37 cellular contexts compared by ENCODE assay signal in the genomic region with DNA sequence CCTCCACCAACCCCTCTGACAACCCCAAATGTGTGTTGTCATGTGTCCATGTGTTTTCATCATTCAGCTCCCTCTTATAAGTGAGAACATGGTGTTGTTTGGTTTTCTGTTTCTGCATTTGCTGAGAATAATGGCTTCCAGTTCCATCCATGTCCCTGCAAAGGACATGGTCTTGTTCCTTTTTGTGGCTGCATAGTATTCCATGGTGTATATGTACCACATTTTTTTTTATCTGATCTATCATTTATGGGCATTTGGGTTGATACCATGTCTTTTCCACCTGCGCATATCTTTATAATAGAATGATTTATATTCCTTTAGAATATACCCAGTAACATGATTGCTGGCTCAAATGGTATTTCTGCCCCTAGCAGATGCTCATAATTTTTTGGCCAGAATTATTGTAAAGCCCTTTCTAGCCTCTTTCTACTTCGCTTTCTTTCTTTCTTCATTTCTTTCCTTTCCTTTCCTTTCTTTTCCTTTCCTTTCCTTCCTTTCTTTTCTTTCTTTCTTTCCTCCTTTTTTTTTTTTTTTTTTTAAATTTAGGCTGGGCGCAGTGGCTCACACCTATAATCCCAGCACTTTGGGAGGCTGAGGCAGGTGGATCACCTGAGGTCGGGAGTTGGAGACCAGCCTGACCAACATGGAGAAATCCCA.
"Had no signal": no experiment of that assay in that cellular context is flagged by ENCODE, and none has a peak within 500 bp of the region (broad histone marks: within the 10 kb centered on the region; RNA-seq: fewer than 3 reads in every experiment).

No MANE protein-coding gene starts in this region.

- H3K27ac ChIP-seq: adrenal gland, cardiac muscle cell, VCaP had no signal

- H3K27ac Mint-ChIP-seq: activated B cell treated with CpG ODN at 0.5 μM for 24 hours; activated CD4-positive, alpha-beta memory T cell treated with anti-CD3 and anti-CD28 coated beads for 36 hours; activated CD4-positive, alpha-beta T cell treated with anti-CD3 and anti-CD28 coated beads, Interleukin-2, amount 10 ng/mL, durations not matched to agents 24 days and 14 days; activated CD8-positive, alpha-beta T cell treated with anti-CD3 and anti-CD28 coated beads for 36 hours; activated naive CD4-positive, alpha-beta T cell treated with anti-CD3 and anti-CD28 coated beads for 36 hours; activated naive CD4-positive, alpha-beta T cell treated with anti-CD3 and anti-CD28 coated beads, Interleukin-2, amount 50 U/mL, for 72 hours; activated naive CD8-positive, alpha-beta T cell treated with anti-CD3 and anti-CD28 coated beads for 36 hours; activated T-cell treated with anti-CD3 and anti-CD28 coated beads, Interleukin-2, amount 50 U/mL, for 72 hours; activated T-helper 1 cell treated with anti-CD3 and anti-CD28 coated beads, Interleukin-12 subunit alpha, Interleukin-12 subunit beta, Interleukin-2, Interleukin-4 antibody, amounts not matched to agents 30 ng/mL and 10 ng/mL and 1 ng/mL, durations not matched to agents 14 hours and 24 hours and 36 hours; activated T-helper 17 cell treated with anti-CD3 and anti-CD28 coated beads, Interleukin-2, amount 50 U/mL, for 72 hours; brain; T-helper 1 cell treated with Interleukin-12 subunit alpha and Interleukin-12 subunit beta and Interleukin-4 antibody, amounts not matched to agents 30 μg/mL and 1 μg/mL, for 36 hours; T-helper 2 cell treated with Interferon-gamma antibody and Interleukin-4, amounts not matched to agents 5 μg/mL and 100 μg/mL, for 36 hours had no signal

- FAIRE-seq: astrocyte, bronchial epithelial cell, colon, TTC549 had no signal

- H3K27me3 ChIP-seq: adrenal gland, cardiac muscle cell had no signal

- H3K27me3 Mint-ChIP-seq: activated B cell treated with CpG ODN at 0.5 μM for 24 hours; activated CD4-positive, alpha-beta memory T cell treated with anti-CD3 and anti-CD28 coated beads for 36 hours; activated CD4-positive, alpha-beta T cell treated with anti-CD3 and anti-CD28 coated beads, Interleukin-2, amount 10 ng/mL, durations not matched to agents 24 days and 14 days; activated CD8-positive, alpha-beta T cell treated with anti-CD3 and anti-CD28 coated beads for 36 hours; activated naive CD8-positive, alpha-beta T cell treated with anti-CD3 and anti-CD28 coated beads for 36 hours; activated T-helper 17 cell treated with anti-CD3 and anti-CD28 coated beads, Interleukin-2, amount 50 U/mL, for 72 hours; brain had no signal

- H3K4me3 Mint-ChIP-seq: activated B cell treated with CpG ODN at 0.5 μM for 24 hours; activated CD4-positive, alpha-beta memory T cell treated with anti-CD3 and anti-CD28 coated beads for 36 hours; activated CD4-positive, alpha-beta T cell treated with anti-CD3 and anti-CD28 coated beads, Interleukin-2, amount 10 ng/mL, durations not matched to agents 24 days and 14 days; activated CD8-positive, alpha-beta T cell treated with anti-CD3 and anti-CD28 coated beads for 36 hours; activated naive CD4-positive, alpha-beta T cell treated with anti-CD3 and anti-CD28 coated beads for 36 hours; activated naive CD8-positive, alpha-beta T cell treated with anti-CD3 and anti-CD28 coated beads for 36 hours; activated T-cell treated with anti-CD3 and anti-CD28 coated beads, Interleukin-2, amount 50 U/mL, for 4 hours; activated T-cell treated with anti-CD3 and anti-CD28 coated beads, Interleukin-2, amount 50 U/mL, for 72 hours; activated T-helper 1 cell treated with anti-CD3 and anti-CD28 coated beads, Interleukin-12 subunit alpha, Interleukin-12 subunit beta, Interleukin-2, Interleukin-4 antibody, amounts not matched to agents 30 ng/mL and 10 ng/mL and 1 ng/mL, durations not matched to agents 14 hours and 24 hours and 36 hours; activated T-helper 17 cell treated with anti-CD3 and anti-CD28 coated beads, Interleukin-2, amount 50 U/mL, for 72 hours; brain; T-helper 1 cell treated with Interleukin-12 subunit alpha and Interleukin-12 subunit beta and Interleukin-4 antibody, amounts not matched to agents 30 μg/mL and 1 μg/mL, for 36 hours; T-helper 2 cell treated with Interferon-gamma antibody and Interleukin-4, amounts not matched to agents 5 μg/mL and 100 μg/mL, for 36 hours had no signal

- DNase-seq: activated B cell treated with CpG ODN at 0.5 μM for 24 hours; activated CD4-positive, alpha-beta memory T cell treated with anti-CD3 and anti-CD28 coated beads for 36 hours; activated CD4-positive, alpha-beta T cell treated with anti-CD3 and anti-CD28 coated beads for 4 hours; activated CD4-positive, alpha-beta T cell treated with anti-CD3 and anti-CD28 coated beads, Interleukin-2, amount 10 ng/mL, durations not matched to agents 24 days and 14 days; activated CD4-positive, alpha-beta T cell treated with anti-CD3 and anti-CD28 coated beads, Interleukin-2, amount 50 U/mL, for 1 hour; activated CD4-positive, alpha-beta T cell treated with anti-CD3 and anti-CD28 coated beads, Interleukin-2, amount 50 U/mL, for 4 hours; activated CD4-positive, CD25-positive, alpha-beta regulatory T cell treated with anti-CD3 and anti-CD28 coated beads, Interleukin-2, amount 50 U/mL, for 72 hours; activated CD8-positive, alpha-beta memory T cell treated with anti-CD3 and anti-CD28 coated beads, Interleukin-2, amount 50 U/mL, for 4 hours; activated CD8-positive, alpha-beta T cell treated with anti-CD3 and anti-CD28 coated beads for 36 hours; activated effector memory CD4-positive, alpha-beta T cell treated with anti-CD3 and anti-CD28 coated beads, Interleukin-2, amount 50 U/mL, for 16 hours; activated gamma-delta T cell treated with Interleukin-2 at 50 U/mL for 16 hours; activated naive CD4-positive, alpha-beta T cell; activated naive CD4-positive, alpha-beta T cell treated with anti-CD3 and anti-CD28 coated beads for 36 hours; activated naive CD4-positive, alpha-beta T cell treated with anti-CD3 and anti-CD28 coated beads, Interleukin-2, amount 50 U/mL, for 16 hours; activated naive CD8-positive, alpha-beta T cell treated with anti-CD3 and anti-CD28 coated beads for 36 hours; activated T-cell treated with anti-CD3 and anti-CD28 coated beads for 4 hours; activated T-cell treated with anti-CD3 and anti-CD28 coated beads, Interleukin-2, amount 50 U/mL, for 1 hour; activated T-cell treated with anti-CD3 and anti-CD28 coated beads, Interleukin-2, amount 50 U/mL, for 4 hours; activated T-cell treated with anti-CD3 and anti-CD28 coated beads, Interleukin-2, amount 50 U/mL, for 72 hours; adrenal gland; amniotic stem cell; aorta; caudate nucleus; T-helper 2 cell; T-helper 9 cell had no signal

- ATAC-seq: activated CD8-positive, alpha-beta T cell treated with anti-CD3 and anti-CD28 coated beads for 36 hours; activated naive CD4-positive, alpha-beta T cell treated with anti-CD3 and anti-CD28 coated beads, Interleukin-2, amount 50 U/mL, for 72 hours; activated T-cell treated with anti-CD3 and anti-CD28 coated beads, Interleukin-2, amount 50 U/mL, for 4 hours; activated T-cell treated with anti-CD3 and anti-CD28 coated beads, Interleukin-2, amount 50 U/mL, for 72 hours; activated T-helper 17 cell treated with anti-CD3 and anti-CD28 coated beads, Interleukin-2, amount 50 U/mL, for 72 hours had no signal

- H3K4me3 ChIP-seq: adrenal gland, cardiac muscle cell had no signal

- H3K4me1 ChIP-seq: adrenal gland had no signal

- H3K4me1 Mint-ChIP-seq: brain had no signal

- H3K9me3 Mint-ChIP-seq: activated B cell treated with CpG ODN at 0.5 μM for 24 hours; activated CD4-positive, alpha-beta memory T cell treated with anti-CD3 and anti-CD28 coated beads for 36 hours; activated CD8-positive, alpha-beta T cell treated with anti-CD3 and anti-CD28 coated beads for 36 hours; activated naive CD4-positive, alpha-beta T cell treated with anti-CD3 and anti-CD28 coated beads for 36 hours; activated naive CD4-positive, alpha-beta T cell treated with anti-CD3 and anti-CD28 coated beads, Interleukin-2, amount 50 U/mL, for 72 hours; activated naive CD8-positive, alpha-beta T cell treated with anti-CD3 and anti-CD28 coated beads for 36 hours; activated T-cell treated with anti-CD3 and anti-CD28 coated beads, Interleukin-2, amount 50 U/mL, for 4 hours; activated T-cell treated with anti-CD3 and anti-CD28 coated beads, Interleukin-2, amount 50 U/mL, for 72 hours; activated T-helper 1 cell treated with anti-CD3 and anti-CD28 coated beads, Interleukin-12 subunit alpha, Interleukin-12 subunit beta, Interleukin-2, Interleukin-4 antibody, amounts not matched to agents 30 ng/mL and 10 ng/mL and 1 ng/mL, durations not matched to agents 14 hours and 24 hours and 36 hours; activated T-helper 17 cell treated with anti-CD3 and anti-CD28 coated beads, Interleukin-2, amount 50 U/mL, for 72 hours; brain; T-helper 1 cell treated with Interleukin-12 subunit alpha and Interleukin-12 subunit beta and Interleukin-4 antibody, amounts not matched to agents 30 μg/mL and 1 μg/mL, for 36 hours; T-helper 2 cell treated with Interferon-gamma antibody and Interleukin-4, amounts not matched to agents 5 μg/mL and 100 μg/mL, for 36 hours had no signal

- H3K9me3 ChIP-seq: adrenal gland had no signal
